11 cellular contexts compared by ENCODE assay signal in the genomic region with DNA sequence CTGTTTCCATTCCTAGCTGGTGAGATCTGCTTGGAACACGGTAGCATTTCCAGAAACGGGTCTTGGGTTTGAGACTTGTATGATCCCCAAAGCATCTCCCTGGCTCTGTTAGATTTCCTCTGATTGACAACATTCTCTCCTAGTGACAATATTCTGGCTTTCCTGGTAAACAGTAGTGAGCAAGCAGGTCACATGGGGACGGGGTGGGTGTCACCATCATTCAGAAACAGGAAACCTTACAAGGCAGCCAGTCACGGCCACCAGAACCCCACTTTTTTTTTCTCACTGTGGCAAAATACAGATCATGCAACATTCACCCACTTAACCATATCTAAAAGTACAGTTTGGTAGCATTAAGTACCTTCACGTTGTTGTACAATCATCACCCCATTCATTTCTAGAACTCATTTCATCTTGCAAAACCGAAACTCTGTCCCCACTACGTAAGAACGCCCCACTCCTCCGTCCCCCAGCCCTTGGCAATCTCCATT.
A peak's percentile ranks its signal among the peaks of the same experiment; 100 is the strongest.
DNase-seq lines count a peak whose midpoint lies in the region; ATAC-seq and TF ChIP-seq lines count a peak whose summit lies in the region.
"Had no signal": no experiment of that assay in that cellular context is flagged by ENCODE, and none has a peak within 500 bp of the region (broad histone marks: within the 10 kb centered on the region; RNA-seq: fewer than 3 reads in every experiment).

No MANE protein-coding gene starts in this region.

- no peak for DNase-seq in activated CD4-positive, CD25-positive, alpha-beta regulatory T cell (lab: John Stamatoyannopoulos, UW)
- peak; percentile 57 for DNase-seq in activated CD8-positive, alpha-beta T cell treated with anti-CD3 and anti-CD28 coated beads, Interleukin-2, amount 10 ng/mL, durations not matched to agents 7 days and 5 days
- no peak for DNase-seq in left cardiac atrium
- DNase-seq in stimulated activated CD8-positive, alpha-beta memory T cell treated with anti-CD3 and anti-CD28 coated beads, Interleukin-12 subunit alpha, Interleukin-12 subunit beta, amount 100 ng/mL, for 4 hours (ENCODE audit: low read depth), result peak; percentile 9
- DNase-seq in RWPE1 (ENCODE audit: low spot score), result no peak
- DNase-seq in NCI-H2029 treated with DMSO at 0.1 percent for 48 hours (lab: John Stamatoyannopoulos, UW), result no peak
- DNase-seq: IMR-90, NCI-H69 had no signal

- H3K9me3 Mint-ChIP-seq in activated CD8-positive, alpha-beta T cell treated with anti-CD3 and anti-CD28 coated beads, Interleukin-2, amount 10 ng/mL, durations not matched to agents 7 days and 5 days (ENCODE audit: insufficient read depth), result no peaks in the 10 kb centered on the region

- POLR2A ChIA-PET in activated CD8-positive, alpha-beta T cell treated with anti-CD3 and anti-CD28 coated beads, Interleukin-2, amount 10 ng/mL, durations not matched to agents 7 days and 5 days (lab: Charles Lee), result no interaction called here
- POLR2A ChIA-PET in RWPE1 (lab: Yijun Ruan, JAX; ENCODE audit: low non-redundant PET), result no interaction called here

- peaks cover 27% of the 10 kb centered on the region for H3K27me3 Mint-ChIP-seq in activated CD8-positive, alpha-beta T cell treated with anti-CD3 and anti-CD28 coated beads, Interleukin-2, amount 10 ng/mL, durations not matched to agents 7 days and 5 days (ENCODE audit: low read depth)

- ATAC-seq in activated CD4-positive, CD25-positive, alpha-beta regulatory T cell treated with anti-CD3 and anti-CD28 coated beads, Interleukin-2, amount 50 U/mL, for 24 hours, result peak; percentile 79 to 85
- ATAC-seq in activated CD8-positive, alpha-beta T cell treated with anti-CD3 and anti-CD28 coated beads, Interleukin-2, amount 10 ng/mL, durations not matched to agents 7 days and 5 days, result peak; percentile 74
- ATAC-seq in left cardiac atrium (peak; percentile 24 to 45), HG02973 (IDR thresholded peaks at IDR 0.05; ENCODE audit: unreplicated experiment) (no peak)
- ATAC-seq: A549 had no signal

- peak overlapping the region; percentile 54 for H3K4me3 Mint-ChIP-seq in activated CD8-positive, alpha-beta T cell treated with anti-CD3 and anti-CD28 coated beads, Interleukin-2, amount 10 ng/mL, durations not matched to agents 7 days and 5 days

- H3K36me3 Mint-ChIP-seq in activated CD8-positive, alpha-beta T cell treated with anti-CD3 and anti-CD28 coated beads, Interleukin-2, amount 10 ng/mL, durations not matched to agents 7 days and 5 days (ENCODE audit: low read depth), result no peaks in the 10 kb centered on the region

- peaks cover 22% of the 10 kb centered on the region for H3K4me1 Mint-ChIP-seq in activated CD8-positive, alpha-beta T cell treated with anti-CD3 and anti-CD28 coated beads, Interleukin-2, amount 10 ng/mL, durations not matched to agents 7 days and 5 days (ENCODE audit: low read depth)

- no peak for TF ChIP-seq CTCF in RWPE1 (conservative IDR thresholded peaks at IDR 0.05; ENCODE audit: low read depth)

- H3K27ac Mint-ChIP-seq in activated CD8-positive, alpha-beta T cell treated with anti-CD3 and anti-CD28 coated beads, Interleukin-2, amount 10 ng/mL, durations not matched to agents 7 days and 5 days, result peak overlapping the region; percentile 81

- CTCF ChIA-PET in activated CD8-positive, alpha-beta T cell treated with anti-CD3 and anti-CD28 coated beads, Interleukin-2, amount 10 ng/mL, durations not matched to agents 7 days and 5 days (lab: Charles Lee), result interaction anchor here (2.8 to 12.2 kb wide), 2 partner anchors 24 to 34 kb away, joined by 10 to 97 read pairs; no protein-coding TSS in a partner anchor
- CTCF ChIA-PET in RWPE1 (lab: Yijun Ruan, JAX), result interaction anchor here (1.8 kb wide), 1 partner anchor 34 kb away, joined by 9 read pairs; no protein-coding TSS in a partner anchor

- intact Hi-C loops in left cardiac atrium (cut with DNase I), result no loop called here

- H3K27ac ChIP-seq in RWPE1, result no peak overlapping the region
- H3K27ac ChIP-seq: A549 had no signal

Comparison
In these comparisons a context has a peak if more than half of its experiments do, and no peak if none do; other contexts are left out.
1. DNase-seq: peak in activated CD8-positive, alpha-beta T cell treated with anti-CD3 and anti-CD28 coated beads, Interleukin-2, amount 10 ng/mL, durations not matched to agents 7 days and 5 days (single experiment) and stimulated activated CD8-positive, alpha-beta memory T cell treated with anti-CD3 and anti-CD28 coated beads, Interleukin-12 subunit alpha, Interleukin-12 subunit beta, amount 100 ng/mL, for 4 hours (single experiment); none in activated CD4-positive, CD25-positive, alpha-beta regulatory T cell (0 of 4), left cardiac atrium (single experiment), RWPE1 (single experiment) and NCI-H2029 treated with DMSO at 0.1 percent for 48 hours (single experiment).